22 cellular contexts compared by ENCODE assay signal in genomic region chr11:70522261-70522612, GRCh38.
"Had no signal": no experiment of that assay in that cellular context is flagged by ENCODE, and none has a peak within 500 bp of the region (broad histone marks: within the 10 kb centered on the region; RNA-seq: fewer than 3 reads in every experiment).

No MANE protein-coding gene starts in this region.

- H2AFZ ChIP-seq: hepatocyte had no signal

- H3K9me3 Mint-ChIP-seq: activated CD4-positive, alpha-beta memory T cell treated with anti-CD3 and anti-CD28 coated beads for 36 hours; activated naive CD8-positive, alpha-beta T cell treated with anti-CD3 and anti-CD28 coated beads, Interleukin-2, amount 10 ng/mL, durations not matched to agents 7 days and 5 days; dendritic cell treated with granulocyte-macrophage colony-stimulating factor and Interleukin-4, amounts not matched to agents 40 ng/mL and 50 ng/mL, for 4 days; effector memory CD8-positive, alpha-beta T cell; immature natural killer cell; naive thymus-derived CD8-positive, alpha-beta T cell had no signal

- H3K4me3 Mint-ChIP-seq: activated CD4-positive, alpha-beta memory T cell treated with anti-CD3 and anti-CD28 coated beads for 36 hours; activated naive CD8-positive, alpha-beta T cell treated with anti-CD3 and anti-CD28 coated beads, Interleukin-2, amount 10 ng/mL, durations not matched to agents 7 days and 5 days; dendritic cell treated with granulocyte-macrophage colony-stimulating factor and Interleukin-4, amounts not matched to agents 40 ng/mL and 50 ng/mL, for 4 days; effector memory CD8-positive, alpha-beta T cell; immature natural killer cell; mesothelial cell of epicardium; naive thymus-derived CD8-positive, alpha-beta T cell; T-helper 17 cell had no signal

- DNase-seq: activated CD4-positive, alpha-beta memory T cell treated with anti-CD3 and anti-CD28 coated beads for 36 hours; activated CD4-positive, alpha-beta T cell treated with anti-CD3 and anti-CD28 coated beads for 48 hours; activated CD4-positive, CD25-positive, alpha-beta regulatory T cell; activated naive CD4-positive, alpha-beta T cell treated with Interleukin-2 at 50 U/mL for 16 hours; activated naive CD8-positive, alpha-beta T cell treated with anti-CD3 and anti-CD28 coated beads, Interleukin-2, amount 10 ng/mL, durations not matched to agents 7 days and 5 days; activated T-cell treated with anti-CD3 and anti-CD28 coated beads, Interleukin-2, amount 50 U/mL, for 48 hours; amniotic stem cell; effector memory CD8-positive, alpha-beta T cell; kidney glomerular epithelial cell; stimulated activated CD4-positive, alpha-beta T cell treated with anti-CD3 and anti-CD28 coated beads, Interleukin-4, amount 100 ng/mL, for 1 hour; stimulated activated naive CD4-positive, alpha-beta T cell; SW 1271; T-helper 17 cell had no signal

- H3K27ac ChIP-seq: cardiac muscle cell, esophagus muscularis mucosa, hepatocyte, left lung, upper lobe of right lung had no signal

- H3K4me2 ChIP-seq: hepatocyte had no signal

- H3K4me1 ChIP-seq: left lung, upper lobe of right lung had no signal

- H3K4me1 Mint-ChIP-seq: immature natural killer cell; naive thymus-derived CD8-positive, alpha-beta T cell; T-helper 17 cell had no signal

- H3K79me2 ChIP-seq: hepatocyte had no signal

- H3K9me3 ChIP-seq: esophagus muscularis mucosa, left lung, upper lobe of right lung had no signal

- H3K36me3 ChIP-seq: cardiac muscle cell, esophagus muscularis mucosa, left lung, upper lobe of right lung had no signal

- H3K27ac Mint-ChIP-seq: activated CD4-positive, alpha-beta memory T cell treated with anti-CD3 and anti-CD28 coated beads for 36 hours; activated naive CD8-positive, alpha-beta T cell treated with anti-CD3 and anti-CD28 coated beads, Interleukin-2, amount 10 ng/mL, durations not matched to agents 7 days and 5 days; dendritic cell treated with granulocyte-macrophage colony-stimulating factor and Interleukin-4, amounts not matched to agents 40 ng/mL and 50 ng/mL, for 4 days; effector memory CD8-positive, alpha-beta T cell; immature natural killer cell; mesothelial cell of epicardium; T-helper 17 cell had no signal

- H3K4me3 ChIP-seq: cardiac muscle cell, esophagus muscularis mucosa, hepatocyte, left lung, upper lobe of right lung had no signal

- H3K27me3 ChIP-seq: cardiac muscle cell, hepatocyte, upper lobe of right lung had no signal

- H3K36me3 Mint-ChIP-seq: activated CD4-positive, alpha-beta memory T cell treated with anti-CD3 and anti-CD28 coated beads for 36 hours; activated naive CD8-positive, alpha-beta T cell treated with anti-CD3 and anti-CD28 coated beads, Interleukin-2, amount 10 ng/mL, durations not matched to agents 7 days and 5 days; immature natural killer cell; mesothelial cell of epicardium; naive thymus-derived CD8-positive, alpha-beta T cell had no signal
